1 cellular context compared by ENCODE assay signal in the genomic region with DNA sequence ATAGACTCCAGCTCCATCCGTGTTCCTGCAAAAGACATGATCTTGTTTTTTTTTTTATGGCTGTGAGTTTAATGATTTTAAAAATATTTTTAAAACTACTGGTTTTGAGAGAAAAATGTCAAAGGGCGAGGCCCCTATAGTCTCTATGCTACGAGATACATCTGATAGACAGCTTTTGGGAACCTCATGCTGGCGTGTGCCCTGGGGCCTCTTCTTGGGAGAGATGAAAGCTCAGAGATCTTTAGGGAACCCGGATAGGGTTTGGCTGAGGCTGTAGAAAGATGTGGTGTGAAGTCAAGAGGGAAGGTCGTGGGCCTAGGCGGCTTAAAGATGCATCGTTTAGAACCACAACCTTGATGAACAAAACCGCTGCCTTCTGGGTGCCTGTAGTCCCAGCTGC.
TF ChIP-seq lines count a peak whose summit lies in the region.

No MANE protein-coding gene starts in this region.

TF ChIP-seq in K562, 482 proteins besides CTCF, POLR2A, EP300 and RAD21 (continued from another document):
- TF ChIP-seq, protein P1, sequence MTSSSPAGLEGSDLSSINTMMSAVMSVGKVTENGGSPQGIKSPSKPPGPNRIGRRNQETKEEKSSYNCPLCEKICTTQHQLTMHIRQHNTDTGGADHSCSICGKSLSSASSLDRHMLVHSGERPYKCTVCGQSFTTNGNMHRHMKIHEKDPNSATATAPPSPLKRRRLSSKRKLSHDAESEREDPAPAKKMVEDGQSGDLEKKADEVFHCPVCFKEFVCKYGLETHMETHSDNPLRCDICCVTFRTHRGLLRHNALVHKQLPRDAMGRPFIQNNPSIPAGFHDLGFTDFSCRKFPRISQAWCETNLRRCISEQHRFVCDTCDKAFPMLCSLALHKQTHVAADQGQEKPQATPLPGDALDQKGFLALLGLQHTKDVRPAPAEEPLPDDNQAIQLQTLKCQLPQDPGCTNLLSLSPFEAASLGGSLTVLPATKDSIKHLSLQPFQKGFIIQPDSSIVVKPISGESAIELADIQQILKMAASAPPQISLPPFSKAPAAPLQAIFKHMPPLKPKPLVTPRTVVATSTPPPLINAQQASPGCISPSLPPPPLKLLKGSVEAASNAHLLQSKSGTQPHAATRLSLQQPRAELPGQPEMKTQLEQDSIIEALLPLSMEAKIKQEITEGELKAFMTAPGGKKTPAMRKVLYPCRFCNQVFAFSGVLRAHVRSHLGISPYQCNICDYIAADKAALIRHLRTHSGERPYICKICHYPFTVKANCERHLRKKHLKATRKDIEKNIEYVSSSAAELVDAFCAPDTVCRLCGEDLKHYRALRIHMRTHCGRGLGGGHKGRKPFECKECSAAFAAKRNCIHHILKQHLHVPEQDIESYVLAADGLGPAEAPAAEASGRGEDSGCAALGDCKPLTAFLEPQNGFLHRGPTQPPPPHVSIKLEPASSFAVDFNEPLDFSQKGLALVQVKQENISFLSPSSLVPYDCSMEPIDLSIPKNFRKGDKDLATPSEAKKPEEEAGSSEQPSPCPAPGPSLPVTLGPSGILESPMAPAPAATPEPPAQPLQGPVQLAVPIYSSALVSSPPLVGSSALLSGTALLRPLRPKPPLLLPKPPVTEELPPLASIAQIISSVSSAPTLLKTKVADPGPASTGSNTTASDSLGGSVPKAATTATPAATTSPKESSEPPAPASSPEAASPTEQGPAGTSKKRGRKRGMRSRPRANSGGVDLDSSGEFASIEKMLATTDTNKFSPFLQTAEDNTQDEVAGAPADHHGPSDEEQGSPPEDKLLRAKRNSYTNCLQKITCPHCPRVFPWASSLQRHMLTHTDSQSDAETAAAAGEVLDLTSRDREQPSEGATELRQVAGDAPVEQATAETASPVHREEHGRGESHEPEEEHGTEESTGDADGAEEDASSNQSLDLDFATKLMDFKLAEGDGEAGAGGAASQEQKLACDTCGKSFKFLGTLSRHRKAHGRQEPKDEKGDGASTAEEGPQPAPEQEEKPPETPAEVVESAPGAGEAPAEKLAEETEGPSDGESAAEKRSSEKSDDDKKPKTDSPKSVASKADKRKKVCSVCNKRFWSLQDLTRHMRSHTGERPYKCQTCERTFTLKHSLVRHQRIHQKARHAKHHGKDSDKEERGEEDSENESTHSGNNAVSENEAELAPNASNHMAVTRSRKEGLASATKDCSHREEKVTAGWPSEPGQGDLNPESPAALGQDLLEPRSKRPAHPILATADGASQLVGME (CRISPR knock-in tag; IDR thresholded peaks at IDR 0.05): no peak
- no peak for TF ChIP-seq ZFP36 (IDR thresholded peaks at IDR 0.05; ENCODE audit: low read depth, low read length, partially characterized antibody)
- no peak for TF ChIP-seq TAF1 (IDR thresholded peaks at IDR 0.05; ENCODE audit: control insufficient read depth, extremely low read depth, insufficient read depth, low read length, severe bottlenecking)
- no peak for TF ChIP-seq TRIM24 (IDR thresholded peaks at IDR 0.05)
- TF ChIP-seq ZNF24 (IDR thresholded peaks at IDR 0.05): no peak
